Comparison of ENCODE assay signal across 8 cellular contexts in genomic region chr2:179751184-179751809, GRCh38.
A peak's percentile ranks its signal among the peaks of the same experiment; 100 is the strongest.
DNase-seq lines count a peak whose midpoint lies in the region; ATAC-seq and TF ChIP-seq lines count a peak whose summit lies in the region.

No MANE protein-coding gene starts in this region.

- H3K4me3 ChIP-seq in BE2C (ENCODE audit: low read depth, low read length) (no peak overlapping the region), choroid plexus epithelial cell (ENCODE audit: low read depth, low read length) (no peak overlapping the region)

- no peak overlapping the region for H3K4me3 Mint-ChIP-seq in nephron

- H3K27me3 Mint-ChIP-seq in nephron (ENCODE audit: low read depth), result no peaks in the 10 kb centered on the region

- no peaks in the 10 kb centered on the region for H3K27me3 ChIP-seq in BE2C

- peaks cover 8% of the 10 kb centered on the region for H3K9me3 Mint-ChIP-seq in nephron

- no peak for DNase-seq in BE2C
- peak; percentile 22 for DNase-seq in NCI-H345 treated with DMSO at 0.1 percent for 48 hours (lab: John Stamatoyannopoulos, UW; ENCODE audit: unreplicated experiment)
- DNase-seq in choroid plexus epithelial cell (ENCODE audit: low read depth), result peak; percentile 65
- no peak for DNase-seq in medulla oblongata (ENCODE audit: extremely low spot score)
- no peak for DNase-seq in stimulated activated naive CD4-positive, alpha-beta T cell (lab: John Stamatoyannopoulos, UW)

- no peaks in the 10 kb centered on the region for H3K9me3 ChIP-seq in BE2C

- H3K4me1 Mint-ChIP-seq in nephron, result peaks cover 18% of the 10 kb centered on the region

- H3K4me1 ChIP-seq in BE2C, result no peaks in the 10 kb centered on the region

- no peaks in the 10 kb centered on the region for H3K36me3 ChIP-seq in BE2C

- TF ChIP-seq CTCF in BE2C (IDR thresholded peaks at IDR 0.05; ENCODE audit: low read depth, low read length), result peak; percentile 34
- TF ChIP-seq CTCF in choroid plexus epithelial cell (conservative IDR thresholded peaks at IDR 0.05; ENCODE audit: low read depth, low read length), result peak; percentile 64
- TF ChIP-seq CTCF in nephron (IDR thresholded peaks at IDR 0.05; ENCODE audit: unreplicated experiment in 3 of 3), result peak; percentile 63 to 74 (median 71)

- H3K36me3 Mint-ChIP-seq in nephron (ENCODE audit: low read depth), result no peaks in the 10 kb centered on the region

- peak overlapping the region in 2 of 3 experiments; percentile 7 to 13 for H3K27ac Mint-ChIP-seq in nephron

- ATAC-seq in GM21390 (IDR thresholded peaks at IDR 0.05; ENCODE audit: unreplicated experiment) (peak; percentile 60), GM21786 (IDR thresholded peaks at IDR 0.05; ENCODE audit: unreplicated experiment) (no peak)

Comparison
In these comparisons a context has a peak if more than half of its experiments do, and no peak if none do; other contexts are left out.
1. DNase-seq: peak in NCI-H345 treated with DMSO at 0.1 percent for 48 hours (single experiment) and choroid plexus epithelial cell (single experiment); none in BE2C (single experiment), medulla oblongata (single experiment) and stimulated activated naive CD4-positive, alpha-beta T cell (0 of 6).
2. Peak in every context shown above with its lines, with median percentiles within 50 percentile points of each other: CTCF ChIP-seq.